In the genomic region with DNA sequence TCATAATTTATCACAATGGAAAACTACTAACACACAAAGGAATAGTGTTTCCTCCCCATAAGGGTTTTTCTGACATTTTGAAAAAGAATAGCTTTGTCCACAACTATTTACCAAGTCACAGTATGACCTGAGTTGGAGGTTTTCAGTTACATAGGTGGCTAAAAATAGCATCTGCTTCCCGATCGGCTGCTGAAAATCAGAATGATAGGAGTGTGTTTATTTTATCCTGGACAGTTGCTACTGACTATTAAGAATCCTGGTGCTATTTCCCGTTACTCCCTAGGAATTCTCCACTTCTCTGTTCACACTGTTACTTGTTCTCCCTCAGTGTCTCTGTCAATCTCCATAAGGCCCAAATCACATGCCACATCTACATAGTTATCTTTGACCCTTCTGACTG, we compare ENCODE assay signal across 16 cellular contexts.
A peak's percentile ranks its signal among the peaks of the same experiment; 100 is the strongest.
DNase-seq lines count a peak whose midpoint lies in the region; TF ChIP-seq lines count a peak whose summit lies in the region.
"Had no signal": no experiment of that assay in that cellular context is flagged by ENCODE, and none has a peak within 500 bp of the region (broad histone marks: within the 10 kb centered on the region; RNA-seq: fewer than 3 reads in every experiment).

No MANE protein-coding gene starts in this region.

- no peak for TF ChIP-seq EP300 in esophagus muscularis mucosa (IDR thresholded peaks at IDR 0.05)

- no peak overlapping the region for H3K9ac ChIP-seq in endodermal cell (ENCODE audit: extremely low read depth, low read length, poor library complexity, severe bottlenecking)

- H3K36me3 ChIP-seq in esophagus muscularis mucosa = no peaks in the 10 kb centered on the region
- no peaks in the 10 kb centered on the region for H3K36me3 ChIP-seq in OCI-LY7 (ENCODE audit: insufficient read depth, low read length)
- H3K36me3 ChIP-seq in endodermal cell (ENCODE audit: control insufficient read depth, insufficient read depth, low read length) = no peaks in the 10 kb centered on the region

- POLR2A ChIA-PET in HEK293T (lab: Yijun Ruan, JAX) (interaction anchor here (1.9 kb wide), 1 partner anchor 1157 kb away, joined by 4 read pairs; a partner anchor contains a TSS), OCI-LY7 (lab: Charles Lee) (interaction anchor here (0.7 kb wide), 1 partner anchor 19 kb away, joined by 3 read pairs; no protein-coding TSS in a partner anchor), RWPE1 (lab: Yijun Ruan, JAX; ENCODE audit: low non-redundant PET) (no interaction called here)

- intact Hi-C loops in esophagus muscularis mucosa (cut with DNase I) (no loop called here), OCI-LY7 (cut with micrococcal nuclease; ENCODE audit: unreplicated experiment) (no loop called here)

- peaks cover 7% of the 10 kb centered on the region for H3K9me3 Mint-ChIP-seq in endodermal cell

- H3K27ac Mint-ChIP-seq in endodermal cell = no peak overlapping the region
- H3K27ac Mint-ChIP-seq: B cell; CD4-positive, alpha-beta T cell had no signal

- no peaks in the 10 kb centered on the region for H3K79me2 ChIP-seq in OCI-LY7 (ENCODE audit: insufficient read depth, low read depth, low read length)

- H3K36me3 Mint-ChIP-seq in endodermal cell (ENCODE audit: low read depth) = no peaks in the 10 kb centered on the region

- H3K27ac ChIP-seq in esophagus muscularis mucosa (replicated peaks in 1 of 4) (peak overlapping the region; percentile 5 to 52 (median 38)), OCI-LY7 (ENCODE audit: low read depth, low read length, poor library complexity, severe bottlenecking) (no peak overlapping the region), endodermal cell (ENCODE audit: low read depth, low read length) (no peak overlapping the region), RWPE1 (no peak overlapping the region)

- H3K4me2 ChIP-seq in OCI-LY7 (ENCODE audit: low read length) = no peak overlapping the region

- no TSS peak for BruUV-seq in OCI-LY7 (replicated peaks; lab: Mats Ljungman, UMichigan)

- H3K4me3 Mint-ChIP-seq in endodermal cell = no peak overlapping the region
- H3K4me3 Mint-ChIP-seq: B cell; CD4-positive, alpha-beta T cell had no signal

- CTCF ChIA-PET in HEK293T (lab: Yijun Ruan, JAX) (interaction anchor here (0.6 to 1.4 kb wide), 2 partner anchors 10 to 68 kb away, joined by 3 to 4 read pairs; no protein-coding TSS in a partner anchor), OCI-LY7 (lab: Charles Lee; ENCODE audit: unreplicated experiment) (interaction anchor here (0.5 kb wide), 1 partner anchor 58 kb away, joined by 3 read pairs; no protein-coding TSS in a partner anchor), RWPE1 (lab: Yijun Ruan, JAX) (no interaction called here)

- H3K27me3 ChIP-seq in esophagus muscularis mucosa (no peaks in the 10 kb centered on the region), endodermal cell (ENCODE audit: control insufficient read depth, insufficient read depth, low read length, poor library complexity, severe bottlenecking) (no peaks in the 10 kb centered on the region)

- no peak for TF ChIP-seq POLR2A in esophagus muscularis mucosa (IDR thresholded peaks at IDR 0.05; ENCODE audit: low read depth)

- WGBS in esophagus muscularis mucosa = 23% methylated on average over 3 of the region's 3 CpGs
- 89 to 93% methylated on average over 1 to 3 of the region's 3 CpGs for WGBS in endodermal cell (ENCODE audit: insufficient coverage in 1 of 2, insufficient read length in 1 of 2), 2 experiments

- H3K4me3 ChIP-seq in esophagus muscularis mucosa (no peak overlapping the region), OCI-LY7 (ENCODE audit: low read depth, low read length, poor library complexity, severe bottlenecking) (no peak overlapping the region), endodermal cell (ENCODE audit: low read length) (no peak overlapping the region)

- H3K4me1 ChIP-seq in esophagus muscularis mucosa = peaks cover 6 to 34% (median 19%) of the 10 kb centered on the region in 4 donors
- H3K4me1 ChIP-seq in OCI-LY7 (ENCODE audit: insufficient read depth, low read length, poor library complexity, severe bottlenecking) = no peaks in the 10 kb centered on the region
- H3K4me1 ChIP-seq in endodermal cell (ENCODE audit: control insufficient read depth, insufficient read depth, low read length) = no peaks in the 10 kb centered on the region

- TF ChIP-seq CTCF in esophagus muscularis mucosa (IDR thresholded peaks at IDR 0.05) (no peak), OCI-LY7 (conservative IDR thresholded peaks at IDR 0.05; ENCODE audit: low read length) (no peak), endodermal cell (conservative IDR thresholded peaks at IDR 0.05) (no peak), RWPE1 (conservative IDR thresholded peaks at IDR 0.05; ENCODE audit: low read depth) (no peak)

- DNase-seq in EH (ENCODE audit: low read depth) (peak; percentile 54), HEK293T (ENCODE audit: extremely low spot score) (no peak), esophagus muscularis mucosa (ENCODE audit: extremely low spot score) (no peak), myocyte (ENCODE audit: low read depth) (peak; percentile 25), OCI-LY7 (ENCODE audit: low spot score) (no peak), endodermal cell (no peak), RWPE1 (ENCODE audit: low spot score) (no peak)
- no peak for DNase-seq in activated effector memory CD4-positive, alpha-beta T cell treated with Interleukin-2 at 50 U/mL for 16 hours
- DNase-seq: Calu3; CD4-positive, alpha-beta T cell; HCEC 1CT; KG1; NCI-H1436; NCI-H2029; NCI-H774 had no signal

- H3K9me3 ChIP-seq in esophagus muscularis mucosa (no peaks in the 10 kb centered on the region), OCI-LY7 (ENCODE audit: low read length) (no peaks in the 10 kb centered on the region), endodermal cell (ENCODE audit: control insufficient read depth, low read length) (peaks cover 26% of the 10 kb centered on the region)

- H3K4me1 Mint-ChIP-seq in endodermal cell = peaks cover 10% of the 10 kb centered on the region
- H3K4me1 Mint-ChIP-seq: B cell had no signal

- H3K9me2 ChIP-seq in OCI-LY7 (ENCODE audit: insufficient read depth, low read length) = no peaks in the 10 kb centered on the region

- no peaks in the 10 kb centered on the region for H3K27me3 Mint-ChIP-seq in endodermal cell (ENCODE audit: insufficient read depth)
- H3K27me3 Mint-ChIP-seq: B cell; CD4-positive, alpha-beta T cell had no signal

- no peaks in the 10 kb centered on the region for H4K20me1 ChIP-seq in OCI-LY7 (ENCODE audit: insufficient read depth, low read length)

- H2AFZ ChIP-seq in OCI-LY7 (ENCODE audit: low read length) = no peak overlapping the region

TF ChIP-seq in HEK293T, 16 proteins besides CTCF, POLR2A, EP300 and RAD21:
- TF ChIP-seq TARDBP (IDR thresholded peaks at IDR 0.05) (no peak), NFRKB (IDR thresholded peaks at IDR 0.05) (no peak), ZNF384 (IDR thresholded peaks at IDR 0.05) (no peak), ARNT (IDR thresholded peaks at IDR 0.05) (no peak), SUZ12 (IDR thresholded peaks at IDR 0.05) (no peak)
- TF ChIP-seq, protein P1, sequence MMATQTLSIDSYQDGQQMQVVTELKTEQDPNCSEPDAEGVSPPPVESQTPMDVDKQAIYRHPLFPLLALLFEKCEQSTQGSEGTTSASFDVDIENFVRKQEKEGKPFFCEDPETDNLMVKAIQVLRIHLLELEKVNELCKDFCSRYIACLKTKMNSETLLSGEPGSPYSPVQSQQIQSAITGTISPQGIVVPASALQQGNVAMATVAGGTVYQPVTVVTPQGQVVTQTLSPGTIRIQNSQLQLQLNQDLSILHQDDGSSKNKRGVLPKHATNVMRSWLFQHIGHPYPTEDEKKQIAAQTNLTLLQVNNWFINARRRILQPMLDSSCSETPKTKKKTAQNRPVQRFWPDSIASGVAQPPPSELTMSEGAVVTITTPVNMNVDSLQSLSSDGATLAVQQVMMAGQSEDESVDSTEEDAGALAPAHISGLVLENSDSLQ (IDR thresholded peaks at IDR 0.05) = peak; percentile 28; the same call in 1 of the 2 replicates

Comparison
In these comparisons a context has a peak if more than half of its experiments do, and no peak if none do; other contexts are left out.
1. DNase-seq: peak in EH (single experiment) and myocyte (single experiment); none in HEK293T (single experiment), esophagus muscularis mucosa (single experiment), OCI-LY7 (single experiment), endodermal cell (single experiment), activated effector memory CD4-positive, alpha-beta T cell treated with Interleukin-2 at 50 U/mL for 16 hours (single experiment) and RWPE1 (single experiment).
2. H3K27ac ChIP-seq: peak in esophagus muscularis mucosa (4 of 4); none in OCI-LY7 (single experiment), endodermal cell (single experiment) and RWPE1 (single experiment).